In genomic region chr1:226064168-226064815, GRCh38 we compare ENCODE assay signal across 1 cellular context.
TF ChIP-seq lines count a peak whose summit lies in the region.

No MANE protein-coding gene starts in this region.

TF ChIP-seq in HEK293, 187 proteins besides CTCF, POLR2A, EP300 and RAD21 (continued from another document and continues in another):
- TF ChIP-seq ZNF24 (tag by site-specific recombination; IDR thresholded peaks at IDR 0.05) (peak; percentile 51; the same call in 1 of the 2 replicates), ZSCAN16 (tag by site-specific recombination; IDR thresholded peaks at IDR 0.05) (no peak), ZNF391 (tag by site-specific recombination; IDR thresholded peaks at IDR 0.05; ENCODE audit: borderline replicate concordance, low read depth) (no peak), ZNF544 (tag by site-specific recombination; IDR thresholded peaks at IDR 0.05) (no peak), SCRT2 (tag by site-specific recombination; IDR thresholded peaks at IDR 0.05) (peak; percentile 89), ZNF302 (tag by site-specific recombination; IDR thresholded peaks at IDR 0.05; ENCODE audit: low read depth) (no peak), ZNF350 (tag by site-specific recombination; IDR thresholded peaks at IDR 0.05) (no peak), SP7 (tag by site-specific recombination; IDR thresholded peaks at IDR 0.05) (peak; percentile 66), ZNF311 (tag by site-specific recombination; IDR thresholded peaks at IDR 0.05; ENCODE audit: borderline replicate concordance) (no peak), ZNF639 (tag by site-specific recombination; IDR thresholded peaks at IDR 0.05) (no peak), HOXD13 (CRISPR knock-in tag; IDR thresholded peaks at IDR 0.05; ENCODE audit: borderline replicate concordance) (no peak), ZNF266 (tag by site-specific recombination; IDR thresholded peaks at IDR 0.05; ENCODE audit: low read depth) (no peak), ZNF221 (tag by site-specific recombination; IDR thresholded peaks at IDR 0.05; ENCODE audit: borderline replicate concordance) (no peak), ZNF280C (tag by site-specific recombination; IDR thresholded peaks at IDR 0.05) (no peak), ZNF26 (tag by site-specific recombination; IDR thresholded peaks at IDR 0.05) (no peak), ZNF274 (IDR thresholded peaks at IDR 0.05; ENCODE audit: low read length) (no peak), ZNF274 (tag by site-specific recombination; IDR thresholded peaks at IDR 0.05; ENCODE audit: borderline replicate concordance) (no peak), ATF2 (tag by site-specific recombination; IDR thresholded peaks at IDR 0.05; ENCODE audit: low read depth) (no peak), ZNF776 (tag by site-specific recombination; IDR thresholded peaks at IDR 0.05; ENCODE audit: borderline replicate concordance) (no peak), PRDM4 (tag by site-specific recombination; IDR thresholded peaks at IDR 0.05) (no peak), ZNF114 (tag by site-specific recombination; IDR thresholded peaks at IDR 0.05) (no peak), EGR2 (tag by site-specific recombination; IDR thresholded peaks at IDR 0.05; ENCODE audit: low read depth) (no peak), ZNF223 (tag by site-specific recombination; IDR thresholded peaks at IDR 0.05) (no peak), ZBTB20 (tag by site-specific recombination; IDR thresholded peaks at IDR 0.05) (no peak), ZNF121 (tag by site-specific recombination; IDR thresholded peaks at IDR 0.05) (no peak), REPIN1 (tag by site-specific recombination; IDR thresholded peaks at IDR 0.05; ENCODE audit: low read depth) (0 out of 2 replicates have a peak, but pooled peaks have one; percentile 24), GLIS2 (tag by site-specific recombination; IDR thresholded peaks at IDR 0.05) (no peak), PRDM6 (tag by site-specific recombination; IDR thresholded peaks at IDR 0.05) (no peak), ZNF248 (tag by site-specific recombination; IDR thresholded peaks at IDR 0.05) (no peak), ELK4 (IDR thresholded peaks at IDR 0.05; ENCODE audit: borderline replicate concordance, low read depth, low read length) (no peak), ZNF548 (tag by site-specific recombination; IDR thresholded peaks at IDR 0.05) (no peak), MYNN (tag by site-specific recombination; IDR thresholded peaks at IDR 0.05; ENCODE audit: borderline replicate concordance) (no peak), ZNF202 (tag by site-specific recombination; IDR thresholded peaks at IDR 0.05; ENCODE audit: borderline replicate concordance) (no peak), FEZF1 (tag by site-specific recombination; IDR thresholded peaks at IDR 0.05) (no peak), YY2 (tag by site-specific recombination; IDR thresholded peaks at IDR 0.05) (no peak), ZNF37A (tag by site-specific recombination; IDR thresholded peaks at IDR 0.05) (no peak), ZNF777 (tag by site-specific recombination; IDR thresholded peaks at IDR 0.05; ENCODE audit: borderline replicate concordance) (no peak), ZNF792 (tag by site-specific recombination; IDR thresholded peaks at IDR 0.05) (no peak), ZNF140 (tag by site-specific recombination; IDR thresholded peaks at IDR 0.05) (no peak), ZNF112 (tag by site-specific recombination; IDR thresholded peaks at IDR 0.05) (no peak), ZNF404 (tag by site-specific recombination; IDR thresholded peaks at IDR 0.05) (no peak), ZNF362 (tag by site-specific recombination; IDR thresholded peaks at IDR 0.05) (peak; percentile 94), KLF9 (tag by site-specific recombination; IDR thresholded peaks at IDR 0.05; ENCODE audit: low read depth) (no peak), ZBTB8A (tag by site-specific recombination; IDR thresholded peaks at IDR 0.05) (peak; percentile 64), ZNF335 (tag by site-specific recombination; conservative IDR thresholded peaks at IDR 0.05) (no peak), ZNF701 (tag by site-specific recombination; IDR thresholded peaks at IDR 0.05) (no peak), ZSCAN4 (tag by site-specific recombination; IDR thresholded peaks at IDR 0.05) (no peak), ZNF521 (tag by site-specific recombination; IDR thresholded peaks at IDR 0.05) (no peak), GFI1B (tag by site-specific recombination; IDR thresholded peaks at IDR 0.05) (no peak), ZNF843 (tag by site-specific recombination; IDR thresholded peaks at IDR 0.05) (0 out of 2 replicates have a peak, but pooled peaks have one; percentile 18), ZNF600 (tag by site-specific recombination; IDR thresholded peaks at IDR 0.05) (no peak), KLF8 (tag by site-specific recombination; IDR thresholded peaks at IDR 0.05) (peak; percentile 58; the same call in 1 of the 2 replicates), ZNF529 (tag by site-specific recombination; IDR thresholded peaks at IDR 0.05; ENCODE audit: insufficient replicate concordance) (no peak), ZNF175 (tag by site-specific recombination; IDR thresholded peaks at IDR 0.05) (no peak), ZSCAN30 (tag by site-specific recombination; IDR thresholded peaks at IDR 0.05) (peak; percentile 95), GLI2 (tag by site-specific recombination; IDR thresholded peaks at IDR 0.05; ENCODE audit: borderline replicate concordance, low read depth) (no peak), ZBTB26 (tag by site-specific recombination; optimal IDR thresholded peaks at IDR 0.05) (no peak), ZNF621 (tag by site-specific recombination; IDR thresholded peaks at IDR 0.05) (no peak)
